In genomic region chr6:24667378-24667803, GRCh38 we compare ENCODE assay signal across 8 cellular contexts. TPM values are rescaled to one million over a fixed set of nuclear protein-coding genes. Genes with fewer than 3 reads are reported as not detected.
A peak's percentile ranks its signal among the peaks of the same experiment; 100 is the strongest.
DNase-seq lines count a peak whose midpoint lies in the region; ATAC-seq and TF ChIP-seq lines count a peak whose summit lies in the region.

No MANE protein-coding gene starts in this region.

- H3F3A ChIP-seq in MM.1S (ENCODE audit: insufficient read depth, low read length): peaks cover 8% of the 10 kb centered on the region; the same call in 1 of the 2 replicates

- CTCF ChIA-PET in mammary epithelial cell (lab: Charles Lee; ENCODE audit: low non-redundant PET): no interaction called here

- peak overlapping the region; percentile 83 for H3K9ac ChIP-seq in MM.1S (ENCODE audit: low read length)
- H3K9ac ChIP-seq in mammary epithelial cell (ENCODE audit: insufficient read depth, low read length): peak overlapping the region; percentile 79

- peak overlapping the region; percentile 89 for H3K4me2 ChIP-seq in MM.1S (ENCODE audit: low read depth, low read length)
- H3K4me2 ChIP-seq in mammary epithelial cell (ENCODE audit: insufficient read depth, low read depth, low read length): peak overlapping the region; percentile 86

- H3K4me3 ChIP-seq in MM.1S (ENCODE audit: low read length) (peak overlapping the region; percentile 87), mammary epithelial cell (replicated peaks in 1 of 3; ENCODE audit: insufficient read depth in 1 of 3, low read depth in 2 of 3, low read length in 3 of 3) (peak overlapping the region; percentile 69 to 93 (median 77)), lower leg skin (ENCODE audit: low read depth, poor library complexity, severe bottlenecking) (peak overlapping the region; percentile 96), tibial nerve (peak overlapping the region; percentile 49 to 93 (median 75))

- H3K36me3 ChIP-seq in MM.1S (replicated peaks; ENCODE audit: insufficient read depth, low read length) (no peaks in the 10 kb centered on the region), mammary epithelial cell (ENCODE audit: insufficient read depth, low read length) (peaks cover 6% of the 10 kb centered on the region), tibial nerve (peaks cover 0 to 30% (median 0%) of the 10 kb centered on the region in 3 donors)

- no peaks in the 10 kb centered on the region for H3K9me2 ChIP-seq in MM.1S (replicated peaks; ENCODE audit: insufficient read depth, low read length)

- no peaks in the 10 kb centered on the region for H3K27me3 ChIP-seq in MM.1S (replicated peaks; ENCODE audit: insufficient read depth, low read length)
- no peaks in the 10 kb centered on the region for H3K27me3 ChIP-seq in mammary epithelial cell (ENCODE audit: insufficient read depth, low read length)
- no peaks in the 10 kb centered on the region for H3K27me3 ChIP-seq in tibial nerve

- peaks cover 7% of the 10 kb centered on the region for H3K4me1 ChIP-seq in MM.1S (ENCODE audit: low read length)
- H3K4me1 ChIP-seq in mammary epithelial cell (ENCODE audit: insufficient read depth, low read length): peaks cover 20% of the 10 kb centered on the region
- peaks cover 0 to 41% (median 25%) of the 10 kb centered on the region in 4 donors for H3K4me1 ChIP-seq in tibial nerve

- in situ Hi-C loops in mammary epithelial cell (cut with MboI; ENCODE audit: low sequenced_read_pairs in 2 of 2): no loop called here

- TF ChIP-seq POLR2A in lower leg skin (IDR thresholded peaks at IDR 0.05): no peak
- TF ChIP-seq POLR2A in tibial nerve (IDR thresholded peaks at IDR 0.05): no peak

- H3K79me2 ChIP-seq in MM.1S (ENCODE audit: low read length): peaks cover 37% of the 10 kb centered on the region
- peaks cover 51% of the 10 kb centered on the region for H3K79me2 ChIP-seq in mammary epithelial cell (ENCODE audit: insufficient read depth, low read length)

- no peak for DNase-seq in MM.1S
- no peak for DNase-seq in mammary epithelial cell
- no peak for DNase-seq in lower leg skin (ENCODE audit: low spot score in 2 of 2)
- DNase-seq in tibial nerve (ENCODE audit: low spot score in 2 of 2): peak in 1 of 2 donors; percentile 6
- no peak for DNase-seq in NK-92 treated with Interleukin-12 subunit alpha and Interleukin-12 subunit beta, amount 100 ng/mL, for 24 hours (lab: John Stamatoyannopoulos, UW)

- 3% methylated on average over 9 of the region's 9 CpGs for WGBS in mammary epithelial cell (ENCODE audit: low coverage, missing lambda C conversion rate)
- 2 to 3% methylated on average over 9 of the region's 9 CpGs for WGBS in lower leg skin, 2 donors
- WGBS in tibial nerve, 2 donors: 7 to 8% methylated on average over 9 of the region's 9 CpGs

- intact Hi-C loops in mammary epithelial cell (cut with micrococcal nuclease) (loop anchor here (1.0 to 2.0 kb wide), 2 partner anchors 21 to 54 kb away; partner anchors contain the start of gene KIAA0319), lower leg skin (cut with DNase I; ENCODE audit: low total_unique reads) (no loop called here)

- ATAC-seq in GM18499 (IDR thresholded peaks at IDR 0.05; ENCODE audit: insufficient read depth, unreplicated experiment) (peak; percentile 17), GM19324 (IDR thresholded peaks at IDR 0.05; ENCODE audit: low FRiP score, unreplicated experiment) (no peak)

- TF ChIP-seq CTCF in 22Rv1 (IDR thresholded peaks at IDR 0.05): no peak
- TF ChIP-seq CTCF in MM.1S (IDR thresholded peaks at IDR 0.05; ENCODE audit: low read length): no peak
- no peak for TF ChIP-seq CTCF in mammary epithelial cell (conservative IDR thresholded peaks at IDR 0.05 in 1 of 2, IDR thresholded peaks at IDR 0.05 in 1 of 2; ENCODE audit: extremely low read depth in 1 of 2, insufficient read depth in 1 of 2, low read depth in 1 of 2, low read length in 2 of 2)
- no peak for TF ChIP-seq CTCF in lower leg skin (IDR thresholded peaks at IDR 0.05)
- no peak for TF ChIP-seq CTCF in tibial nerve (IDR thresholded peaks at IDR 0.05)

- peak overlapping the region; percentile 99 for H2AFZ ChIP-seq in MM.1S (ENCODE audit: low read length)
- peak overlapping the region; percentile 95 for H2AFZ ChIP-seq in mammary epithelial cell (ENCODE audit: low read depth, low read length)

- TF ChIP-seq EP300 in tibial nerve (IDR thresholded peaks at IDR 0.05): no peak

- H3K27ac ChIP-seq in 22Rv1: peak overlapping the region; percentile 87
- peak overlapping the region; percentile 65 for H3K27ac ChIP-seq in MM.1S (ENCODE audit: low read length)
- peak overlapping the region; percentile 83 for H3K27ac ChIP-seq in mammary epithelial cell (ENCODE audit: insufficient read depth, low read depth, low read length)
- H3K27ac ChIP-seq in tibial nerve: peak overlapping the region; percentile 85 to 91 (median 88)

- no peaks in the 10 kb centered on the region for H3K9me3 ChIP-seq in MM.1S (replicated peaks; ENCODE audit: insufficient read depth, low read length)
- no peaks in the 10 kb centered on the region for H3K9me3 ChIP-seq in mammary epithelial cell (replicated peaks; ENCODE audit: insufficient read depth, low read length)
- H3K9me3 ChIP-seq in tibial nerve: peaks cover 0 to 6% (median 2%) of the 10 kb centered on the region in 4 donors

- H4K20me1 ChIP-seq in MM.1S (ENCODE audit: insufficient read depth, low read length): no peaks in the 10 kb centered on the region
- H4K20me1 ChIP-seq in mammary epithelial cell (ENCODE audit: insufficient read depth, low read length): no peaks in the 10 kb centered on the region

- dilution Hi-C loops in mammary epithelial cell (cut with HindIII; ENCODE audit: low sequenced_read_pairs): no loop called here

- BruUV-seq in mammary epithelial cell (replicated peaks; lab: Mats Ljungman, UMichigan): TSS peak; percentile 68

RNA-seq across cellular contexts. Expression of gene ACOT13, which starts 0.5 kb away (rescaled TPM):
- total RNA-seq in mammary epithelial cell (10 to 100 TPM in 1 of 2 donors, 1 to 10 TPM in 1; 4.8 to 32.5 TPM), lower leg skin (10 to 100 TPM in 2 of 4 donors, 1 to 10 TPM in 2; 4.6 to 22.6 (median 10.6) TPM), tibial nerve (10 to 100 TPM in 1 of 4 donors, 1 to 10 TPM in 3; 3.3 to 10.2 (median 7.5) TPM)
- polyA plus RNA-seq in mammary epithelial cell: 18.7 TPM
- polyA minus RNA-seq in mammary epithelial cell: 26.7 TPM

RNA-seq across cellular contexts. Expression of gene TDP2, which starts 0.7 kb away (rescaled TPM):
- total RNA-seq in mammary epithelial cell (10 to 100 TPM; 16.3 to 28.5 TPM), lower leg skin (10 to 100 TPM; 25.3 to 36.6 (median 26.6) TPM), tibial nerve (10 to 100 TPM; 24.9 to 32.0 (median 31.3) TPM)
- polyA plus RNA-seq in mammary epithelial cell: 16.7 TPM
- 38.6 TPM for polyA minus RNA-seq in mammary epithelial cell

RNA-seq across cellular contexts. Expression of gene KIAA0319, which starts 21.4 kb away (rescaled TPM):
- total RNA-seq in mammary epithelial cell: not detected
- 0.01 TPM for polyA plus RNA-seq in mammary epithelial cell
- not detected for polyA minus RNA-seq in mammary epithelial cell
- 1 to 10 TPM in 1 of 4 donors, under 1 TPM in 3; 0.38 to 1.1 (median 0.54) TPM for total RNA-seq in lower leg skin
- under 1 TPM in 3 of 4 donors, not detected in 1; under 0.01 to 0.98 (median under 0.01) TPM for total RNA-seq in tibial nerve

RNA-seq across cellular contexts. Expression of gene C6orf62, which starts 51.6 kb away (rescaled TPM):
- total RNA-seq in mammary epithelial cell (100 to 1,000 TPM; 112 TPM), lower leg skin (10 to 100 TPM; 50.9 to 63.3 (median 52.8) TPM), tibial nerve (100 to 1,000 TPM in 1 of 4 donors, 10 to 100 TPM in 3; 55.9 to 122 (median 77.9) TPM)
- polyA plus RNA-seq in mammary epithelial cell: 53.4 TPM
- 54.3 TPM for polyA minus RNA-seq in mammary epithelial cell
